10 cellular contexts compared by ENCODE assay signal in genomic region chr12:14955876-14956811, GRCh38. TPM values are rescaled to one million over a fixed set of nuclear protein-coding genes. Genes with fewer than 3 reads are reported as not detected.
DNase-seq lines count a peak whose midpoint lies in the region; ATAC-seq, FAIRE-seq and TF ChIP-seq lines count a peak whose summit lies in the region.
"Had no signal": no experiment of that assay in that cellular context is flagged by ENCODE, and none has a peak within 500 bp of the region (broad histone marks: within the 10 kb centered on the region; RNA-seq: fewer than 3 reads in every experiment).

No MANE protein-coding gene starts in this region.

- no peaks in the 10 kb centered on the region for H3K9me3 ChIP-seq in neural cell (ENCODE audit: low read length)

- no peak overlapping the region for H2AFZ ChIP-seq in neural cell (ENCODE audit: low read depth, low read length)

- H3K9me3 Mint-ChIP-seq in T-helper 2 cell treated with Interferon-gamma antibody and Interleukin-4, amounts not matched to agents 5 μg/mL and 100 μg/mL, for 36 hours, result no peaks in the 10 kb centered on the region

- no peaks in the 10 kb centered on the region for H4K20me1 ChIP-seq in neural cell (ENCODE audit: insufficient read depth)

- H3K27me3 ChIP-seq in neural cell (ENCODE audit: insufficient read depth, low read depth, low read length), result no peaks in the 10 kb centered on the region

- peak; percentile 75 for DNase-seq in activated CD8-positive, alpha-beta memory T cell treated with anti-CD3 and anti-CD28 coated beads for 24 hours
- no peak for DNase-seq in activated CD8-positive, alpha-beta memory T cell treated with anti-CD3 and anti-CD28 coated beads, Interleukin-2, amount 50 U/mL, for 48 hours
- peak; percentile 33 for DNase-seq in T-helper 2 cell treated with Interferon-gamma antibody and Interleukin-4, amounts not matched to agents 5 μg/mL and 100 μg/mL, for 36 hours (ENCODE audit: low spot score)
- DNase-seq in HT-29 (ENCODE audit: low spot score) (no peak), H54 (ENCODE audit: insufficient read length, low spot score) (no peak), DMS53 treated with DMSO at 0.1 percent for 48 hours (lab: John Stamatoyannopoulos, UW; ENCODE audit: unreplicated experiment) (no peak)

- H3K36me3 ChIP-seq in neural cell (ENCODE audit: insufficient read depth, low read length), result no peaks in the 10 kb centered on the region

- TF ChIP-seq CTCF in neural cell (IDR thresholded peaks at IDR 0.05; ENCODE audit: poor library complexity, severe bottlenecking), result no peak

- TF ChIP-seq EP300 in neural cell (conservative IDR thresholded peaks at IDR 0.05; ENCODE audit: poor library complexity, severe bottlenecking), result no peak

- peak; percentile 36 for ATAC-seq in HG03064 (IDR thresholded peaks at IDR 0.05; ENCODE audit: low read depth, unreplicated experiment)

- H3K79me2 ChIP-seq in neural cell (replicated peaks; ENCODE audit: insufficient read depth, low read length), result no peaks in the 10 kb centered on the region

- no peak overlapping the region for H3K4me3 ChIP-seq in neural cell (ENCODE audit: low read length)

- H3K27ac Mint-ChIP-seq in T-helper 2 cell treated with Interferon-gamma antibody and Interleukin-4, amounts not matched to agents 5 μg/mL and 100 μg/mL, for 36 hours, result peak overlapping the region; percentile 78

- TF ChIP-seq RAD21 in neural cell (conservative IDR thresholded peaks at IDR 0.05), result no peak

- H3K4me2 ChIP-seq in neural cell (ENCODE audit: low read length), result no peak overlapping the region

- H3F3A ChIP-seq in neural cell (ENCODE audit: insufficient read depth, low read length, poor library complexity, severe bottlenecking), result no peaks in the 10 kb centered on the region

- H3K27me3 Mint-ChIP-seq in T-helper 2 cell treated with Interferon-gamma antibody and Interleukin-4, amounts not matched to agents 5 μg/mL and 100 μg/mL, for 36 hours (ENCODE audit: low read depth), result no peaks in the 10 kb centered on the region

- H3K36me3 Mint-ChIP-seq in T-helper 2 cell treated with Interferon-gamma antibody and Interleukin-4, amounts not matched to agents 5 μg/mL and 100 μg/mL, for 36 hours (ENCODE audit: low read depth), result peaks cover 84% of the 10 kb centered on the region

- H3K27ac ChIP-seq in neural cell (ENCODE audit: low read length), result peak overlapping the region; percentile 9

- no peak overlapping the region for H3K9ac ChIP-seq in neural cell (ENCODE audit: low read length)

- H3K4me1 Mint-ChIP-seq in T-helper 2 cell treated with Interferon-gamma antibody and Interleukin-4, amounts not matched to agents 5 μg/mL and 100 μg/mL, for 36 hours (ENCODE audit: low read depth), result peaks cover 54% of the 10 kb centered on the region

- H3K9me2 ChIP-seq in neural cell (ENCODE audit: insufficient read depth, low read length), result no peaks in the 10 kb centered on the region

- no peak for FAIRE-seq in H54 (lab: Jason Lieb, UNC)

- no peak for TF ChIP-seq POLR2A in H54 (IDR thresholded peaks at IDR 0.05; ENCODE audit: low read depth, low read length)

- peak overlapping the region; percentile 99 for H3K4me3 Mint-ChIP-seq in T-helper 2 cell treated with Interferon-gamma antibody and Interleukin-4, amounts not matched to agents 5 μg/mL and 100 μg/mL, for 36 hours

TF ChIP-seq in neural cell, 6 proteins besides CTCF, POLR2A, EP300 and RAD21:
- TF ChIP-seq EZH2 (IDR thresholded peaks at IDR 0.05; ENCODE audit: borderline replicate concordance, insufficient read depth, low read length, poor library complexity, severe bottlenecking), result no peak
- TF ChIP-seq MXI1 (conservative IDR thresholded peaks at IDR 0.05; ENCODE audit: poor library complexity, severe bottlenecking), result no peak
- TF ChIP-seq SMC3 (conservative IDR thresholded peaks at IDR 0.05; ENCODE audit: poor library complexity), result no peak
- TF ChIP-seq REST (IDR thresholded peaks at IDR 0.05; ENCODE audit: borderline replicate concordance), result no peak
- no peak for TF ChIP-seq TAF1 (IDR thresholded peaks at IDR 0.05; ENCODE audit: low read depth)

RNA-seq across cellular contexts. Expression of gene ARHGDIB, which starts 5.3 kb away (rescaled TPM):
- 4.2 and 7.7 TPM in 2 replicates for polyA plus RNA-seq in neural cell
- 3.2 and 3.6 TPM in 2 replicates for polyA minus RNA-seq in neural cell
- 42.2 and 46.1 TPM in 2 replicates for total RNA-seq in HT-29 (2014; rRNA removed; shearing (Covaris generic))

RNA-seq across cellular contexts. Expression of gene PDE6H, which starts 16.7 kb away (rescaled TPM):
- 2.4 TPM in 1 of 2 replicates, not detected in the other for polyA plus RNA-seq in neural cell
- polyA minus RNA-seq in neural cell, result not detected in 2 replicates
- not detected in 2 replicates for total RNA-seq in HT-29 (2014; rRNA removed; shearing (Covaris generic))
- total RNA-seq: T-helper 1 cell treated with Interleukin-12 subunit alpha and Interleukin-12 subunit beta and Interleukin-4 antibody, amounts not matched to agents 30 ng/mL and 1 ng/mL, for 36 hours had no signal
- polyA plus RNA-seq: AG04450 had no signal

RNA-seq across cellular contexts. Expression of gene ERP27, which starts 17.8 kb away (rescaled TPM):
- not detected in 2 replicates for polyA plus RNA-seq in neural cell
- not detected in 2 replicates for polyA minus RNA-seq in neural cell
- total RNA-seq in HT-29 (2014; rRNA removed; shearing (Covaris generic)), result 0.28 and 0.37 TPM in 2 replicates
- polyA plus RNA-seq: AG04450 had no signal

Comparison
In these comparisons a context has a peak if more than half of its experiments do, and no peak if none do; other contexts are left out.
1. DNase-seq: peak in activated CD8-positive, alpha-beta memory T cell treated with anti-CD3 and anti-CD28 coated beads for 24 hours (single experiment) and T-helper 2 cell treated with Interferon-gamma antibody and Interleukin-4, amounts not matched to agents 5 μg/mL and 100 μg/mL, for 36 hours (single experiment); none in activated CD8-positive, alpha-beta memory T cell treated with anti-CD3 and anti-CD28 coated beads, Interleukin-2, amount 50 U/mL, for 48 hours (single experiment), HT-29 (single experiment), H54 (single experiment) and DMS53 treated with DMSO at 0.1 percent for 48 hours (single experiment).